Comparison of ENCODE assay signal across 1 cellular context in the genomic region with DNA sequence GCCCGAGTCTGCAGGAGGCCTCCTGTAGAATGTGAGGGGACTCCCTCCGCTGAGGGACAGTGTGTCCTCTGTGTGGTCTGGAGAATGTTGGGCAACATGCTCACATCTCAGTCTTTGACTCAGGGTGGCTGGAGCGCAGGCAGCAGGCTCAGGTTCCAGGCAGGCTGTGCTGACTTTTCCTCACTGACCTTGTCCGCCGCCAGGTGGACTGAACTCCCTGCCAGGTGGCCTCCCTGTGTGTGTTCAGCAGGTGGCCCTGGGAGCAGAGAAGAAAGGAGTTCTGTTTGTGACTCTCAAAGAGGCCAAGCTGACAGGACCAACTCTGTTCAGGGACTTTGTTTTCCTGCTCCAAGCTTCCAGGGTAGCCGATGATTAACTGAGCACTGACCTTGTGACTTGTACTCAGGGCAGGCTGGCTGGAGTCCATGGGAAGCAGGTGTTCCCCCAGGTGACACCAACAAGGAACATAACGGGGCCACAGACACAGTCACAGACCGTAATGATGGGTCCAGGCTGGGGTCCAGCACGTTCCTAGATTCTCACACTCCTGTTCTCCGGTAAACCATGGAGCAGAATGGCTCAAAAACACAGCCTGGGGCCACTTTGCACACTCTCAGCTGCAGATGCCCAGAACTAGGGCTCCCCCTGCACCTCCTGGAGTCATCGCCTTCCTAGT.
TF ChIP-seq lines count a peak whose summit lies in the region.

No MANE protein-coding gene starts in this region.

TF ChIP-seq in HepG2, 621 proteins besides CTCF, POLR2A, EP300 and RAD21 (continued from another document and continues in another):
- no peak for TF ChIP-seq SRSF9 (IDR thresholded peaks at IDR 0.05; ENCODE audit: borderline replicate concordance, insufficient read depth, low read depth, low read length, poor library complexity, severe bottlenecking)
- peak; percentile 32; the same call in 1 of the 2 replicates for TF ChIP-seq FOXA3 (CRISPR knock-in tag; IDR thresholded peaks at IDR 0.05)
- no peak for TF ChIP-seq CCAR2 (optimal IDR thresholded peaks at IDR 0.05; ENCODE audit: low read depth, low read length)
- TF ChIP-seq ZNF605 (CRISPR knock-in tag; IDR thresholded peaks at IDR 0.05) = no peak
- no peak for TF ChIP-seq NFE2L1 (CRISPR knock-in tag; IDR thresholded peaks at IDR 0.05; ENCODE audit: borderline replicate concordance)
- TF ChIP-seq MATR3 (CRISPR knock-in tag; IDR thresholded peaks at IDR 0.05) = no peak
- TF ChIP-seq ZNF530 (CRISPR knock-in tag; IDR thresholded peaks at IDR 0.05; ENCODE audit: low read depth) = no peak
- peak; percentile 57; the same call in 1 of the 2 replicates for TF ChIP-seq BCL6 (CRISPR knock-in tag; IDR thresholded peaks at IDR 0.05)
- peak; percentile 17; the same call in 1 of the 2 replicates for TF ChIP-seq ZNF614 (CRISPR knock-in tag; IDR thresholded peaks at IDR 0.05; ENCODE audit: borderline replicate concordance)
- no peak; the same call in 1 of the 2 replicates for TF ChIP-seq ZNF430 (CRISPR knock-in tag; IDR thresholded peaks at IDR 0.05)
- TF ChIP-seq KDM1A (CRISPR knock-in tag; IDR thresholded peaks at IDR 0.05) = no peak
- no peak for TF ChIP-seq TCF12 (IDR thresholded peaks at IDR 0.05)
- TF ChIP-seq TCF12 (CRISPR knock-in tag; IDR thresholded peaks at IDR 0.05) = 0 out of 2 replicates have a peak, but pooled peaks have one; percentile 36
- TF ChIP-seq XBP1 (CRISPR knock-in tag; IDR thresholded peaks at IDR 0.05) = no peak
- peak; percentile 66; the same call in 1 of the 2 replicates for TF ChIP-seq ZSCAN29 (CRISPR knock-in tag; conservative IDR thresholded peaks at IDR 0.05)
- no peak for TF ChIP-seq AGO1 (IDR thresholded peaks at IDR 0.05; ENCODE audit: low read depth, low read length, poor library complexity, severe bottlenecking)
- TF ChIP-seq KDM5A (IDR thresholded peaks at IDR 0.05; ENCODE audit: borderline replicate concordance, low read length) = no peak
- no peak for TF ChIP-seq ZNF496 (CRISPR knock-in tag; IDR thresholded peaks at IDR 0.05; ENCODE audit: insufficient replicate concordance)
- TF ChIP-seq ZNF678 (CRISPR knock-in tag; IDR thresholded peaks at IDR 0.05) = 0 out of 2 replicates have a peak, but pooled peaks have one; percentile 54
- TF ChIP-seq, protein P1, sequence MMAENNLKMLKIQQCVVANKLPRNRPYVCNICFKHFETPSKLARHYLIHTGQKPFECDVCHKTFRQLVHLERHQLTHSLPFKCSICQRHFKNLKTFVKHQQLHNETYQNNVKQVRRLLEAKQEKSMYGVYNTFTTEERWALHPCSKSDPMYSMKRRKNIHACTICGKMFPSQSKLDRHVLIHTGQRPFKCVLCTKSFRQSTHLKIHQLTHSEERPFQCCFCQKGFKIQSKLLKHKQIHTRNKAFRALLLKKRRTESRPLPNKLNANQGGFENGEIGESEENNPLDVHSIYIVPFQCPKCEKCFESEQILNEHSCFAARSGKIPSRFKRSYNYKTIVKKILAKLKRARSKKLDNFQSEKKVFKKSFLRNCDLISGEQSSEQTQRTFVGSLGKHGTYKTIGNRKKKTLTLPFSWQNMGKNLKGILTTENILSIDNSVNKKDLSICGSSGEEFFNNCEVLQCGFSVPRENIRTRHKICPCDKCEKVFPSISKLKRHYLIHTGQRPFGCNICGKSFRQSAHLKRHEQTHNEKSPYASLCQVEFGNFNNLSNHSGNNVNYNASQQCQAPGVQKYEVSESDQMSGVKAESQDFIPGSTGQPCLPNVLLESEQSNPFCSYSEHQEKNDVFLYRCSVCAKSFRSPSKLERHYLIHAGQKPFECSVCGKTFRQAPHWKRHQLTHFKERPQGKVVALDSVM (CRISPR knock-in tag; IDR thresholded peaks at IDR 0.05) = no peak
- no peak for TF ChIP-seq EZH2 (conservative IDR thresholded peaks at IDR 0.05; ENCODE audit: low read depth, low read length)
- TF ChIP-seq ZMYM2 (CRISPR knock-in tag; IDR thresholded peaks at IDR 0.05) = no peak
- no peak for TF ChIP-seq ZFP37 (CRISPR knock-in tag; IDR thresholded peaks at IDR 0.05; ENCODE audit: borderline replicate concordance)
- TF ChIP-seq CBX2 (IDR thresholded peaks at IDR 0.05; ENCODE audit: low read depth, low read length) = no peak
- TF ChIP-seq CBX2 (CRISPR knock-in tag; IDR thresholded peaks at IDR 0.05; ENCODE audit: low read depth) = no peak
- TF ChIP-seq SIN3B (IDR thresholded peaks at IDR 0.05; ENCODE audit: low read length) = no peak
- no peak for TF ChIP-seq FIP1L1 (IDR thresholded peaks at IDR 0.05; ENCODE audit: borderline replicate concordance, insufficient read depth, low read depth, low read length)
- no peak for TF ChIP-seq ETV6 (CRISPR knock-in tag; conservative IDR thresholded peaks at IDR 0.05)
- TF ChIP-seq CEBPB (IDR thresholded peaks at IDR 0.05; ENCODE audit: borderline replicate concordance, low read depth, low read length) = peak; percentile 75; the same call in 1 of the 2 replicates
- TF ChIP-seq REPIN1 (CRISPR knock-in tag; IDR thresholded peaks at IDR 0.05; ENCODE audit: borderline replicate concordance, low read depth) = peak; percentile 88; the same call in 1 of the 2 replicates
- no peak for TF ChIP-seq SYNCRIP (IDR thresholded peaks at IDR 0.05; ENCODE audit: insufficient read depth, low read depth, low read length)
- no peak for TF ChIP-seq FOXA1 (IDR thresholded peaks at IDR 0.05)
- TF ChIP-seq FOXA1 (CRISPR knock-in tag; IDR thresholded peaks at IDR 0.05) = 0 out of 2 replicates have a peak, but pooled peaks have one; percentile 3
- TF ChIP-seq ISL2 (CRISPR knock-in tag; IDR thresholded peaks at IDR 0.05) = peak; percentile 47; the same call in 1 of the 2 replicates
- no peak for TF ChIP-seq GATA4 (IDR thresholded peaks at IDR 0.05; ENCODE audit: borderline replicate concordance, low read depth)
- TF ChIP-seq HMGA1 (CRISPR knock-in tag; conservative IDR thresholded peaks at IDR 0.05) = no peak
- no peak for TF ChIP-seq ATF4 (CRISPR knock-in tag; IDR thresholded peaks at IDR 0.05)
- TF ChIP-seq ZNF431 (CRISPR knock-in tag; IDR thresholded peaks at IDR 0.05; ENCODE audit: borderline replicate concordance, low read depth) = no peak
- TF ChIP-seq CENPX (CRISPR knock-in tag; IDR thresholded peaks at IDR 0.05) = no peak
- TF ChIP-seq ZNF253 (CRISPR knock-in tag; IDR thresholded peaks at IDR 0.05; ENCODE audit: borderline replicate concordance) = no peak
- no peak for TF ChIP-seq FOXM1 (CRISPR knock-in tag; IDR thresholded peaks at IDR 0.05)
- no peak for TF ChIP-seq ZNF382 (CRISPR knock-in tag; IDR thresholded peaks at IDR 0.05; ENCODE audit: borderline replicate concordance)
- 0 out of 2 replicates have a peak, but pooled peaks have one; percentile 11 for TF ChIP-seq EED (CRISPR knock-in tag; IDR thresholded peaks at IDR 0.05)
- TF ChIP-seq, protein P2, sequence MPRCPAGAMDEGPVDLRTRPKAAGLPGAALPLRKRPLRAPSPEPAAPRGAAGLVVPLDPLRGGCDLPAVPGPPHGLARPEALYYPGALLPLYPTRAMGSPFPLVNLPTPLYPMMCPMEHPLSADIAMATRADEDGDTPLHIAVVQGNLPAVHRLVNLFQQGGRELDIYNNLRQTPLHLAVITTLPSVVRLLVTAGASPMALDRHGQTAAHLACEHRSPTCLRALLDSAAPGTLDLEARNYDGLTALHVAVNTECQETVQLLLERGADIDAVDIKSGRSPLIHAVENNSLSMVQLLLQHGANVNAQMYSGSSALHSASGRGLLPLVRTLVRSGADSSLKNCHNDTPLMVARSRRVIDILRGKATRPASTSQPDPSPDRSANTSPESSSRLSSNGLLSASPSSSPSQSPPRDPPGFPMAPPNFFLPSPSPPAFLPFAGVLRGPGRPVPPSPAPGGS (CRISPR knock-in tag; IDR thresholded peaks at IDR 0.05) = no peak; the same call in 1 of the 2 replicates
- peak; percentile 86 for TF ChIP-seq HNF1B (CRISPR knock-in tag; IDR thresholded peaks at IDR 0.05)
- peak; percentile 76; the same call in 1 of the 2 replicates for TF ChIP-seq MXD4 (CRISPR knock-in tag; IDR thresholded peaks at IDR 0.05)
- no peak; the same call in 1 of the 2 replicates for TF ChIP-seq ZNF232 (CRISPR knock-in tag; IDR thresholded peaks at IDR 0.05; ENCODE audit: borderline replicate concordance)
- TF ChIP-seq, protein P3, sequence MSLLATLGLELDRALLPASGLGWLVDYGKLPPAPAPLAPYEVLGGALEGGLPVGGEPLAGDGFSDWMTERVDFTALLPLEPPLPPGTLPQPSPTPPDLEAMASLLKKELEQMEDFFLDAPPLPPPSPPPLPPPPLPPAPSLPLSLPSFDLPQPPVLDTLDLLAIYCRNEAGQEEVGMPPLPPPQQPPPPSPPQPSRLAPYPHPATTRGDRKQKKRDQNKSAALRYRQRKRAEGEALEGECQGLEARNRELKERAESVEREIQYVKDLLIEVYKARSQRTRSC (CRISPR knock-in tag; IDR thresholded peaks at IDR 0.05; ENCODE audit: low read depth) = 0 out of 2 replicates have a peak, but pooled peaks have one; percentile 69
- TF ChIP-seq ZNF687 (CRISPR knock-in tag; IDR thresholded peaks at IDR 0.05) = peak; percentile 76
- TF ChIP-seq NCOA2 (CRISPR knock-in tag; IDR thresholded peaks at IDR 0.05) = peak; percentile 62
- TF ChIP-seq LCORL (IDR thresholded peaks at IDR 0.05) = no peak
- TF ChIP-seq LCORL (CRISPR knock-in tag; IDR thresholded peaks at IDR 0.05) = peak; percentile 82
- TF ChIP-seq RBAK (CRISPR knock-in tag; IDR thresholded peaks at IDR 0.05) = 0 out of 2 replicates have a peak, but pooled peaks have one; percentile 54
- TF ChIP-seq KLF15 (CRISPR knock-in tag; IDR thresholded peaks at IDR 0.05; ENCODE audit: borderline replicate concordance) = no peak
- no peak for TF ChIP-seq GPN1 (CRISPR knock-in tag; IDR thresholded peaks at IDR 0.05; ENCODE audit: borderline replicate concordance)
- no peak for TF ChIP-seq ZNF326 (CRISPR knock-in tag; IDR thresholded peaks at IDR 0.05; ENCODE audit: borderline replicate concordance)
- no peak for TF ChIP-seq ZNF768 (CRISPR knock-in tag; IDR thresholded peaks at IDR 0.05)
- no peak for TF ChIP-seq GTF3A (CRISPR knock-in tag; conservative IDR thresholded peaks at IDR 0.05)
- 0 out of 2 replicates have a peak, but pooled peaks have one; percentile 7 for TF ChIP-seq ZNF629 (CRISPR knock-in tag; conservative IDR thresholded peaks at IDR 0.05)
- TF ChIP-seq NPAS2 (CRISPR knock-in tag; IDR thresholded peaks at IDR 0.05; ENCODE audit: borderline replicate concordance) = no peak
- peak; percentile 49; the same call in 1 of the 2 replicates for TF ChIP-seq KAT8 (CRISPR knock-in tag; IDR thresholded peaks at IDR 0.05)
- TF ChIP-seq BORCS8-MEF2B (CRISPR knock-in tag; IDR thresholded peaks at IDR 0.05) = peak; percentile 75
- TF ChIP-seq ZFP90 (CRISPR knock-in tag; IDR thresholded peaks at IDR 0.05; ENCODE audit: borderline replicate concordance) = 0 out of 2 replicates have a peak, but pooled peaks have one; percentile 67
- TF ChIP-seq, protein P4, sequence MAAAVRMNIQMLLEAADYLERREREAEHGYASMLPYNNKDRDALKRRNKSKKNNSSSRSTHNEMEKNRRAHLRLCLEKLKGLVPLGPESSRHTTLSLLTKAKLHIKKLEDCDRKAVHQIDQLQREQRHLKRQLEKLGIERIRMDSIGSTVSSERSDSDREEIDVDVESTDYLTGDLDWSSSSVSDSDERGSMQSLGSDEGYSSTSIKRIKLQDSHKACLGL (CRISPR knock-in tag; IDR thresholded peaks at IDR 0.05) = no peak; the same call in 1 of the 2 replicates
- no peak for TF ChIP-seq PHB2 (IDR thresholded peaks at IDR 0.05; ENCODE audit: partially characterized antibody)
- TF ChIP-seq ZNF75D (CRISPR knock-in tag; IDR thresholded peaks at IDR 0.05; ENCODE audit: borderline replicate concordance) = no peak
- no peak for TF ChIP-seq HNF4G (IDR thresholded peaks at IDR 0.05; ENCODE audit: borderline replicate concordance, low read depth, low read length)
- peak; percentile 13; the same call in 1 of the 2 replicates for TF ChIP-seq HNF4G (CRISPR knock-in tag; IDR thresholded peaks at IDR 0.05; ENCODE audit: borderline replicate concordance, low read depth)
